Comparison of ENCODE assay signal across 27 cellular contexts in genomic region chr9:14478175-14479165, GRCh38.
DNase-seq lines count a peak whose midpoint lies in the region; ATAC-seq, FAIRE-seq and TF ChIP-seq lines count a peak whose summit lies in the region.
"Had no signal": no experiment of that assay in that cellular context is flagged by ENCODE, and none has a peak within 500 bp of the region (broad histone marks: within the 10 kb centered on the region; RNA-seq: fewer than 3 reads in every experiment).

No MANE protein-coding gene starts in this region.

- DNase-seq in HepG2 (ENCODE audit: low spot score) (no peak), right lobe of liver (no peak), SJCRH30 (peak in 1 of 2 experiments; percentile 35), fibroblast of the aortic adventitia (ENCODE audit: low read depth) (peak; percentile 19), germinal center (ENCODE audit: low spot score) (no peak)
- no peak for DNase-seq in activated CD4-positive, alpha-beta memory T cell treated with anti-CD3 and anti-CD28 coated beads for 36 hours
- DNase-seq: activated CD8-positive, alpha-beta memory T cell treated with anti-CD3 and anti-CD28 coated beads, Interleukin-2, amount 50 U/mL, for 4 hours; aorta; Caco-2; heart left ventricle; left cardiac atrium; MM.1S; naive thymus-derived CD8-positive, alpha-beta T cell; NCI-H1417 treated with DMSO at 0.1 percent for 48 hours; NCI-H2171 treated with DMSO at 0.1 percent for 48 hours; NCI-H526 treated with DMSO at 0.1 percent for 48 hours; occipital lobe; T-helper 9 cell had no signal

- no peak overlapping the region for H3K27ac ChIP-seq in HepG2 (ENCODE audit: extremely low read length, insufficient read depth, low read length)
- H3K27ac ChIP-seq in right lobe of liver: no peak overlapping the region
- peak overlapping the region; percentile 41 for H3K27ac ChIP-seq in SJCRH30
- H3K27ac ChIP-seq: BLaER1, cardiac muscle cell, heart left ventricle, suprapubic skin had no signal

- no peak overlapping the region for H3K4me2 ChIP-seq in HepG2 (ENCODE audit: low read depth, low read length)
- H3K4me2 ChIP-seq: BLaER1 had no signal

- POLR2A ChIA-PET in HepG2 (lab: Yijun Ruan, JAX): no interaction called here
- POLR2A ChIA-PET in activated CD4-positive, alpha-beta memory T cell treated with anti-CD3 and anti-CD28 coated beads for 36 hours (lab: Charles Lee): no interaction called here

- H2AFZ ChIP-seq in HepG2 (ENCODE audit: low read length): no peak overlapping the region

- H3K9me3 ChIP-seq in HepG2 (ENCODE audit: low read length) (no peaks in the 10 kb centered on the region), right lobe of liver (no peaks in the 10 kb centered on the region), SJCRH30 (replicated peaks) (0 out of 2 replicates have a peak, but pooled peaks cover 5% of the 10 kb centered on the region)
- H3K9me3 ChIP-seq: BLaER1, Caco-2, heart left ventricle, suprapubic skin had no signal

- H4K20me1 ChIP-seq in HepG2 (ENCODE audit: insufficient read depth, low read length): no peaks in the 10 kb centered on the region
- H4K20me1 ChIP-seq: BLaER1 had no signal

- no peaks in the 10 kb centered on the region for H3K79me2 ChIP-seq in HepG2 (ENCODE audit: insufficient read depth, low read length)

- H3K9ac ChIP-seq in HepG2 (ENCODE audit: insufficient read depth, low read depth, low read length): no peak overlapping the region
- H3K9ac ChIP-seq: BLaER1 had no signal

- TF ChIP-seq RAD21 in HepG2 (CRISPR knock-in tag; IDR thresholded peaks at IDR 0.05): no peak

- H3K4me1 ChIP-seq in HepG2 (ENCODE audit: insufficient read depth, low read length) (no peaks in the 10 kb centered on the region), right lobe of liver (no peaks in the 10 kb centered on the region), SJCRH30 (peaks cover 6% of the 10 kb centered on the region)
- H3K4me1 ChIP-seq: BLaER1, Caco-2, heart left ventricle, suprapubic skin had no signal

- H3K27ac Mint-ChIP-seq in activated CD4-positive, alpha-beta memory T cell treated with anti-CD3 and anti-CD28 coated beads for 36 hours: no peak overlapping the region
- H3K27ac Mint-ChIP-seq: activated naive CD4-positive, alpha-beta T cell treated with anti-CD3 and anti-CD28 coated beads, Interleukin-2, amount 50 U/mL, for 24 hours; activated T-helper 17 cell treated with anti-CD3 and anti-CD28 coated beads, Interleukin-2, amount 50 U/mL, for 72 hours; naive thymus-derived CD8-positive, alpha-beta T cell; stimulated activated effector memory CD8-positive, alpha-beta T cell treated with anti-CD3 and anti-CD28 coated beads, Interleukin-12 subunit alpha, Interleukin-12 subunit beta, amount 100 ng/mL, for 72 hours; WTC11 had no signal

- no peaks in the 10 kb centered on the region for H3K9me3 Mint-ChIP-seq in activated CD4-positive, alpha-beta memory T cell treated with anti-CD3 and anti-CD28 coated beads for 36 hours

- no peak overlapping the region for H3K4me3 Mint-ChIP-seq in activated CD4-positive, alpha-beta memory T cell treated with anti-CD3 and anti-CD28 coated beads for 36 hours
- H3K4me3 Mint-ChIP-seq: activated naive CD4-positive, alpha-beta T cell treated with anti-CD3 and anti-CD28 coated beads, Interleukin-2, amount 50 U/mL, for 24 hours; activated T-helper 17 cell treated with anti-CD3 and anti-CD28 coated beads, Interleukin-2, amount 50 U/mL, for 72 hours; naive thymus-derived CD8-positive, alpha-beta T cell; stimulated activated effector memory CD8-positive, alpha-beta T cell treated with anti-CD3 and anti-CD28 coated beads, Interleukin-12 subunit alpha, Interleukin-12 subunit beta, amount 100 ng/mL, for 72 hours; WTC11 had no signal

- intact Hi-C loops in HepG2 (cut with micrococcal nuclease; ENCODE audit: unreplicated experiment): no loop called here
- intact Hi-C loops in right lobe of liver (cut with DNase I): no loop called here
- intact Hi-C loops in activated CD4-positive, alpha-beta memory T cell treated with anti-CD3 and anti-CD28 coated beads for 36 hours (cut with micrococcal nuclease): no loop called here

- no peak for TF ChIP-seq EP300 in HepG2 (IDR thresholded peaks at IDR 0.05; ENCODE audit: low read depth in 2 of 2, low read length in 2 of 2)
- no peak for TF ChIP-seq EP300 in HepG2 (CRISPR knock-in tag; IDR thresholded peaks at IDR 0.05; ENCODE audit: borderline replicate concordance)

- no peak for TF ChIP-seq CTCF in HepG2 (CRISPR knock-in tag; IDR thresholded peaks at IDR 0.05)
- no peak for TF ChIP-seq CTCF in right lobe of liver (IDR thresholded peaks at IDR 0.05)
- no peak for TF ChIP-seq CTCF in fibroblast of the aortic adventitia (IDR thresholded peaks at IDR 0.05; ENCODE audit: insufficient read depth, low read length)

- no peak overlapping the region for H3K4me3 ChIP-seq in HepG2 (replicated peaks in 1 of 3; ENCODE audit: insufficient read depth in 1 of 3, low read depth in 2 of 3, low read length in 3 of 3)
- H3K4me3 ChIP-seq in right lobe of liver: no peak overlapping the region
- no peak overlapping the region for H3K4me3 ChIP-seq in SJCRH30
- H3K4me3 ChIP-seq in fibroblast of the aortic adventitia (ENCODE audit: low read depth, low read length): no peak overlapping the region
- H3K4me3 ChIP-seq: BLaER1, cardiac muscle cell, heart left ventricle, suprapubic skin had no signal

- no peak for FAIRE-seq in HepG2 (lab: Jason Lieb, UNC)

- 2% methylated on average over 3 of the region's 3 CpGs for WGBS in HepG2 (ENCODE audit: low lambda C conversion rate)
- 41% methylated on average over 3 of the region's 3 CpGs for WGBS in right lobe of liver (ENCODE audit: insufficient coverage, low coverage, low lambda C conversion rate, missing lambda C conversion rate)

- H3K36me3 Mint-ChIP-seq in activated CD4-positive, alpha-beta memory T cell treated with anti-CD3 and anti-CD28 coated beads for 36 hours: no peaks in the 10 kb centered on the region
- H3K36me3 Mint-ChIP-seq: activated naive CD4-positive, alpha-beta T cell treated with anti-CD3 and anti-CD28 coated beads, Interleukin-2, amount 50 U/mL, for 24 hours; naive thymus-derived CD8-positive, alpha-beta T cell; stimulated activated effector memory CD8-positive, alpha-beta T cell treated with anti-CD3 and anti-CD28 coated beads, Interleukin-12 subunit alpha, Interleukin-12 subunit beta, amount 100 ng/mL, for 72 hours had no signal

- peaks cover 4% of the 10 kb centered on the region for H3K27me3 Mint-ChIP-seq in activated CD4-positive, alpha-beta memory T cell treated with anti-CD3 and anti-CD28 coated beads for 36 hours

- in situ Hi-C loops in HepG2 (cut with HindIII; ENCODE audit: extremely low pct_ligation_motif_present, low pct_unique_long_range_greater_than_20kb): no loop called here

- TF ChIP-seq POLR2A in HepG2 (IDR thresholded peaks at IDR 0.05; ENCODE audit: insufficient read depth in 1 of 2, low read depth in 2 of 2, low read length in 2 of 2): no peak
- no peak for TF ChIP-seq POLR2A in right lobe of liver (IDR thresholded peaks at IDR 0.05)

- no TSS peak for BruUV-seq in HepG2 (replicated peaks; lab: Mats Ljungman, UMichigan)

- H3K4me1 Mint-ChIP-seq in activated CD4-positive, alpha-beta memory T cell treated with anti-CD3 and anti-CD28 coated beads for 36 hours (ENCODE audit: low read depth): no peaks in the 10 kb centered on the region
- H3K4me1 Mint-ChIP-seq: activated naive CD4-positive, alpha-beta T cell treated with anti-CD3 and anti-CD28 coated beads, Interleukin-2, amount 50 U/mL, for 24 hours; activated T-helper 17 cell treated with anti-CD3 and anti-CD28 coated beads, Interleukin-2, amount 50 U/mL, for 72 hours; naive thymus-derived CD8-positive, alpha-beta T cell; stimulated activated effector memory CD8-positive, alpha-beta T cell treated with anti-CD3 and anti-CD28 coated beads, Interleukin-12 subunit alpha, Interleukin-12 subunit beta, amount 100 ng/mL, for 72 hours had no signal

- H3K36me3 ChIP-seq in HepG2 (replicated peaks in 1 of 2; ENCODE audit: control insufficient read depth in 1 of 2, insufficient read depth in 2 of 2, low read length in 2 of 2): no peaks in the 10 kb centered on the region
- H3K36me3 ChIP-seq in right lobe of liver: no peaks in the 10 kb centered on the region
- H3K36me3 ChIP-seq in SJCRH30: no peaks in the 10 kb centered on the region
- H3K36me3 ChIP-seq: BLaER1, cardiac muscle cell, heart left ventricle, suprapubic skin had no signal

- ATAC-seq in HepG2: no peak
- no peak for ATAC-seq in right lobe of liver
- no peak for ATAC-seq in HG03139 (IDR thresholded peaks at IDR 0.05; ENCODE audit: unreplicated experiment)
- ATAC-seq in SK-N-SH treated with all-trans-retinoic acid at 6 μM for 48 hours: no peak
- ATAC-seq: activated T-helper 17 cell treated with anti-CD3 and anti-CD28 coated beads, Interleukin-2, amount 50 U/mL, for 72 hours; heart left ventricle; left cardiac atrium; naive thymus-derived CD8-positive, alpha-beta T cell; stimulated activated effector memory CD8-positive, alpha-beta T cell treated with anti-CD3 and anti-CD28 coated beads, Interleukin-12 subunit alpha, Interleukin-12 subunit beta, amount 100 ng/mL, for 72 hours had no signal

- CTCF ChIA-PET in HepG2 (lab: Yijun Ruan, JAX; ENCODE audit: low intra/inter-chr PET ratio, low total read pairs): no interaction called here
- CTCF ChIA-PET in activated CD4-positive, alpha-beta memory T cell treated with anti-CD3 and anti-CD28 coated beads for 36 hours (lab: Charles Lee): no interaction called here

- H3K27me3 ChIP-seq in HepG2 (ENCODE audit: control insufficient read depth in 1 of 2, insufficient read depth in 2 of 2, low read length in 2 of 2): peaks cover 0 to 11% of the 10 kb centered on the region in 2 experiments; a peak in 2 of 5 replicates
- no peaks in the 10 kb centered on the region for H3K27me3 ChIP-seq in right lobe of liver
- H3K27me3 ChIP-seq in SJCRH30: no peaks in the 10 kb centered on the region
- H3K27me3 ChIP-seq: BLaER1, cardiac muscle cell, heart left ventricle, suprapubic skin had no signal

TF ChIP-seq in HepG2, 621 proteins besides CTCF, POLR2A, EP300 and RAD21 (continues in another document):
- TF ChIP-seq TARDBP (CRISPR knock-in tag; IDR thresholded peaks at IDR 0.05) (no peak), ZNF615 (CRISPR knock-in tag; IDR thresholded peaks at IDR 0.05; ENCODE audit: borderline replicate concordance) (no peak)

TF ChIP-seq in SK-N-SH treated with all-trans-retinoic acid at 6 μM for 48 hours, 23 proteins besides CTCF, POLR2A, EP300 and RAD21 (continues in another document):
- TF ChIP-seq CREB5 (CRISPR knock-in tag; IDR thresholded peaks at IDR 0.05; ENCODE audit: low read depth) (no peak), ZNF8 (CRISPR knock-in tag; IDR thresholded peaks at IDR 0.05) (no peak)
